In genomic region chr1:161046574-161047167, GRCh38 we compare ENCODE assay signal across 9 cellular contexts. TPM values are rescaled to one million over a fixed set of nuclear protein-coding genes. Genes with fewer than 3 reads are reported as not detected.
DNase-seq lines count a peak whose midpoint lies in the region; ATAC-seq, FAIRE-seq and TF ChIP-seq lines count a peak whose summit lies in the region.
"Had no signal": no experiment of that assay in that cellular context is flagged by ENCODE, and none has a peak within 500 bp of the region (broad histone marks: within the 10 kb centered on the region; RNA-seq: fewer than 3 reads in every experiment).

No MANE protein-coding gene starts in this region.

- 42 to 46% methylated on average over 1 of the region's 1 CpG for WGBS in upper lobe of left lung, 2 donors

- H3K4me1 ChIP-seq in cardiac muscle cell (ENCODE audit: low read depth) (peaks cover 12% of the 10 kb centered on the region), upper lobe of left lung (peaks cover 10 to 31% (median 18%) of the 10 kb centered on the region in 4 donors)

- intact Hi-C loops in Right ventricle myocardium superior (cut with DNase I) = loop anchor here (5.0 kb wide), 1 partner anchor 51 kb away; the partner anchor contains the start of gene KLHDC9

- H3K36me3 Mint-ChIP-seq in activated naive CD4-positive, alpha-beta T cell treated with anti-CD3 and anti-CD28 coated beads, Interleukin-2, amount 50 U/mL, for 72 hours = peaks cover 34 to 51% of the 10 kb centered on the region in 2 donors

- no peak for ATAC-seq in Right ventricle myocardium superior (ENCODE audit: poor library complexity)
- peak; percentile 38 for ATAC-seq in HG03196 (IDR thresholded peaks at IDR 0.05; ENCODE audit: unreplicated experiment)
- no peak for ATAC-seq in activated naive CD4-positive, alpha-beta T cell treated with anti-CD3 and anti-CD28 coated beads, Interleukin-2, amount 50 U/mL, for 72 hours
- ATAC-seq in upper lobe of left lung (ENCODE audit: low FRiP score in 2 of 2) = peak in 1 of 2 donors; percentile 39

- peak overlapping the region; percentile 93 to 99 for H3K27ac Mint-ChIP-seq in activated naive CD4-positive, alpha-beta T cell treated with anti-CD3 and anti-CD28 coated beads, Interleukin-2, amount 50 U/mL, for 72 hours

- TF ChIP-seq CTCF in cardiac muscle cell (IDR thresholded peaks at IDR 0.05; ENCODE audit: low read depth, low read length) = no peak
- no peak for TF ChIP-seq CTCF in upper lobe of left lung (IDR thresholded peaks at IDR 0.05)

- no peaks in the 10 kb centered on the region for H3K9me3 Mint-ChIP-seq in activated naive CD4-positive, alpha-beta T cell treated with anti-CD3 and anti-CD28 coated beads, Interleukin-2, amount 50 U/mL, for 72 hours

- peaks cover 11% of the 10 kb centered on the region for H3K36me3 ChIP-seq in cardiac muscle cell
- H3K36me3 ChIP-seq in upper lobe of left lung = peaks cover 12 to 31% (median 20%) of the 10 kb centered on the region in 4 donors

- TF ChIP-seq EP300 in upper lobe of left lung (IDR thresholded peaks at IDR 0.05) = no peak

- DNase-seq in cardiac muscle cell (ENCODE audit: low read depth in 1 of 2, low spot score in 1 of 2) (no peak), Right ventricle myocardium superior (no peak), left kidney (ENCODE audit: low read depth, low spot score) (peak; percentile 11), upper lobe of left lung (no peak), NCI-H2227 treated with DMSO at 0.1 percent for 48 hours (lab: John Stamatoyannopoulos, UW) (no peak), frontal cortex (ENCODE audit: low spot score in 2 of 2) (no peak)
- no peak for DNase-seq in activated naive CD4-positive, alpha-beta T cell treated with anti-CD3 and anti-CD28 coated beads, Interleukin-2, amount 50 U/mL, for 72 hours (ENCODE audit: low spot score in 2 of 2)

- H3K4me3 ChIP-seq in cardiac muscle cell (peak overlapping the region; percentile 73), upper lobe of left lung (peak overlapping the region in 3 of 4 donors; percentile 72 to 77 (median 77))

- TF ChIP-seq POLR2A in upper lobe of left lung (IDR thresholded peaks at IDR 0.05) = no peak

- peaks cover 2% of the 10 kb centered on the region for H3K27me3 ChIP-seq in cardiac muscle cell
- H3K27me3 ChIP-seq in upper lobe of left lung = no peaks in the 10 kb centered on the region

- H3K27ac ChIP-seq in cardiac muscle cell = peak overlapping the region; percentile 97
- peak overlapping the region; percentile 92 to 99 (median 95) for H3K27ac ChIP-seq in upper lobe of left lung

- H3K9me3 ChIP-seq in cardiac muscle cell (ENCODE audit: low read depth) (no peaks in the 10 kb centered on the region), upper lobe of left lung (no peaks in the 10 kb centered on the region)

- no peak for FAIRE-seq in frontal cortex (lab: Jason Lieb, UNC)

RNA-seq across cellular contexts. Expression of gene USF1, which starts 0.9 kb away (rescaled TPM):
- total RNA-seq in cardiac muscle cell (110 and 127 TPM in 2 replicates), Right ventricle myocardium superior (28.4 TPM), upper lobe of left lung (100 to 1,000 TPM in 1 of 6 donors, 10 to 100 TPM in 5; 78.2 to 151 (median 84.2) TPM), frontal cortex (186 TPM)
- 33.7 and 45.5 TPM in 2 replicates for polyA plus RNA-seq in cardiac muscle cell
- total RNA-seq in activated naive CD4-positive, alpha-beta T cell treated with anti-CD3 and anti-CD28 coated beads, Interleukin-2, amount 50 U/mL, for 72 hours = 10 to 100 TPM; 50.8 to 90.6 TPM

RNA-seq across cellular contexts. Expression of gene TSTD1, which starts 7.9 kb away (rescaled TPM):
- total RNA-seq in cardiac muscle cell (262 and 347 TPM in 2 replicates), Right ventricle myocardium superior (9.3 TPM), upper lobe of left lung (100 to 1,000 TPM in 4 of 6 donors, 10 to 100 TPM in 2; 56.2 to 170 (median 113) TPM), frontal cortex (32.6 TPM)
- 393 and 448 TPM in 2 replicates for polyA plus RNA-seq in cardiac muscle cell
- total RNA-seq in activated naive CD4-positive, alpha-beta T cell treated with anti-CD3 and anti-CD28 coated beads, Interleukin-2, amount 50 U/mL, for 72 hours = 10 to 100 TPM; 59.3 to 66.8 TPM

RNA-seq across cellular contexts. Expression of gene ARHGAP30, which starts 23.0 kb away (rescaled TPM):
- not detected in 2 replicates for total RNA-seq in cardiac muscle cell
- polyA plus RNA-seq in cardiac muscle cell = 1.8 and 1.9 TPM in 2 replicates
- total RNA-seq in Right ventricle myocardium superior = 3.3 TPM
- 100 to 1,000 TPM; 116 to 180 TPM for total RNA-seq in activated naive CD4-positive, alpha-beta T cell treated with anti-CD3 and anti-CD28 coated beads, Interleukin-2, amount 50 U/mL, for 72 hours
- total RNA-seq in upper lobe of left lung = 10 to 100 TPM; 26.8 to 69.9 (median 51.2) TPM
- total RNA-seq in frontal cortex = 0.82 TPM
- total RNA-seq: myocyte had no signal

RNA-seq across cellular contexts. Expression of gene F11R, which starts 25.7 kb away (rescaled TPM):
- total RNA-seq in cardiac muscle cell (68.1 and 93.7 TPM in 2 replicates), Right ventricle myocardium superior (10.1 TPM), upper lobe of left lung (100 to 1,000 TPM in 5 of 6 donors, 10 to 100 TPM in 1; 99.0 to 209 (median 172) TPM), frontal cortex (9.4 TPM)
- 90.1 and 139 TPM in 2 replicates for polyA plus RNA-seq in cardiac muscle cell
- 10 to 100 TPM; 26.0 to 63.6 TPM for total RNA-seq in activated naive CD4-positive, alpha-beta T cell treated with anti-CD3 and anti-CD28 coated beads, Interleukin-2, amount 50 U/mL, for 72 hours

RNA-seq across cellular contexts. Expression of gene NECTIN4, which starts 42.7 kb away (rescaled TPM):
- total RNA-seq in cardiac muscle cell (not detected in 2 replicates), Right ventricle myocardium superior (not detected), upper lobe of left lung (10 to 100 TPM in 4 of 6 donors, 1 to 10 TPM in 2; 5.2 to 19.9 (median 12.1) TPM), frontal cortex (not detected)
- polyA plus RNA-seq in cardiac muscle cell = not detected in 2 replicates
- total RNA-seq in activated naive CD4-positive, alpha-beta T cell treated with anti-CD3 and anti-CD28 coated beads, Interleukin-2, amount 50 U/mL, for 72 hours = under 1 TPM in 1 of 2 donors, not detected in 1; 0.16 TPM
